ENCODE assay signal across 17 cellular contexts in the genomic region with DNA sequence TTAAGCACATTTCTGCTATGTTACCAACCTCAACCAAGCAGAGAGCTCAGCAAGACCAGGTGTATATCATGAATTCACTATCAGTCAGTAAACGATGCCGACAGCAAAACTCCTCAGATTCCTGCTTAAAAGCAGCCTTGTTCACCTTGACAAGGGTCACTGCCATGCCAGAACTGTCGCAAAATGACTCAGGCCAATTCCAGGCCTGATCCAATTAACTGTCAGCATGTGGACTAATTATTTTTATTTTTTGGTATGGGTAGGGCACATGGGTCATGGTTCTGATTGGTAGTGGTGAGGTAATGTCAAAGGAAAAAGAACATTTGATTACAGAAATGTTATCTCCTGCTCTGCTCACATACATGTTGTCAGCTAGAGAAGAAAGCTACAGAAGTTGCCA.
A peak's percentile ranks its signal among the peaks of the same experiment; 100 is the strongest.
DNase-seq lines count a peak whose midpoint lies in the region; TF ChIP-seq lines count a peak whose summit lies in the region.
"Had no signal": no experiment of that assay in that cellular context is flagged by ENCODE, and none has a peak within 500 bp of the region (broad histone marks: within the 10 kb centered on the region; RNA-seq: fewer than 3 reads in every experiment).

No MANE protein-coding gene starts in this region.

- no peak for DNase-seq in T-helper 2 cell treated with Interferon-gamma antibody and Interleukin-4, amounts not matched to agents 5 μg/mL and 100 μg/mL, for 36 hours (ENCODE audit: low spot score)
- DNase-seq in T-helper 2 cell (no peak), left ventricle myocardium inferior (no peak), right atrium auricular region (ENCODE audit: low spot score) (no peak), nephron progenitor cell (no peak), NCI-H82 treated with DMSO at 0.1 percent for 48 hours (lab: John Stamatoyannopoulos, UW; ENCODE audit: unreplicated experiment) (no peak)
- no peak for DNase-seq in activated naive CD4-positive, alpha-beta T cell treated with anti-CD3 and anti-CD28 coated beads, Interleukin-2, amount 10 ng/mL, durations not matched to agents 7 days and 5 days
- DNase-seq in activated naive CD4-positive, alpha-beta T cell treated with anti-CD3 and anti-CD28 coated beads for 36 hours = no peak
- DNase-seq: CD8-positive, alpha-beta T cell; COR-L47; DMS153; DMS79 treated with DMSO at 0.1 percent for 48 hours; EL; H7 had no signal

- H3K4me3 ChIP-seq in left ventricle myocardium inferior (no peak overlapping the region), right atrium auricular region (no peak overlapping the region)
- H3K4me3 ChIP-seq: GM23338 had no signal

- H3K36me3 ChIP-seq in left ventricle myocardium inferior (peaks cover 94% of the 10 kb centered on the region), right atrium auricular region (peaks cover 82% of the 10 kb centered on the region)

- H3K27ac ChIP-seq in left ventricle myocardium inferior (replicated peaks) (peak overlapping the region; percentile 59), right atrium auricular region (no peak overlapping the region)
- H3K27ac ChIP-seq: 22Rv1 had no signal

- H3K4me1 Mint-ChIP-seq in T-helper 2 cell treated with Interferon-gamma antibody and Interleukin-4, amounts not matched to agents 5 μg/mL and 100 μg/mL, for 36 hours (ENCODE audit: low read depth) = peaks cover 50% of the 10 kb centered on the region
- peaks cover 63% of the 10 kb centered on the region for H3K4me1 Mint-ChIP-seq in activated naive CD4-positive, alpha-beta T cell treated with anti-CD3 and anti-CD28 coated beads, Interleukin-2, amount 10 ng/mL, durations not matched to agents 7 days and 5 days
- peaks cover 24% of the 10 kb centered on the region for H3K4me1 Mint-ChIP-seq in activated naive CD4-positive, alpha-beta T cell treated with anti-CD3 and anti-CD28 coated beads for 36 hours (ENCODE audit: low read depth)
- H3K4me1 Mint-ChIP-seq in nephron progenitor cell = peaks cover 6% of the 10 kb centered on the region

- no peaks in the 10 kb centered on the region for H3K9me3 Mint-ChIP-seq in T-helper 2 cell treated with Interferon-gamma antibody and Interleukin-4, amounts not matched to agents 5 μg/mL and 100 μg/mL, for 36 hours
- no peaks in the 10 kb centered on the region for H3K9me3 Mint-ChIP-seq in activated naive CD4-positive, alpha-beta T cell treated with anti-CD3 and anti-CD28 coated beads, Interleukin-2, amount 10 ng/mL, durations not matched to agents 7 days and 5 days
- H3K9me3 Mint-ChIP-seq in activated naive CD4-positive, alpha-beta T cell treated with anti-CD3 and anti-CD28 coated beads for 36 hours = no peaks in the 10 kb centered on the region
- no peaks in the 10 kb centered on the region for H3K9me3 Mint-ChIP-seq in nephron progenitor cell
- H3K9me3 Mint-ChIP-seq: CD14-positive monocyte; CD8-positive, alpha-beta T cell; GM23338 had no signal

- TF ChIP-seq CTCF in left ventricle myocardium inferior (IDR thresholded peaks at IDR 0.05; ENCODE audit: borderline replicate concordance) (no peak), right atrium auricular region (IDR thresholded peaks at IDR 0.05) (no peak), nephron progenitor cell (IDR thresholded peaks at IDR 0.05) (no peak)

- H3K27me3 ChIP-seq in left ventricle myocardium inferior (ENCODE audit: low read depth) (no peaks in the 10 kb centered on the region), right atrium auricular region (no peaks in the 10 kb centered on the region)

- no peak overlapping the region for H3K27ac Mint-ChIP-seq in T-helper 2 cell treated with Interferon-gamma antibody and Interleukin-4, amounts not matched to agents 5 μg/mL and 100 μg/mL, for 36 hours
- peak overlapping the region; percentile 89 for H3K27ac Mint-ChIP-seq in activated naive CD4-positive, alpha-beta T cell treated with anti-CD3 and anti-CD28 coated beads, Interleukin-2, amount 10 ng/mL, durations not matched to agents 7 days and 5 days
- no peak overlapping the region for H3K27ac Mint-ChIP-seq in activated naive CD4-positive, alpha-beta T cell treated with anti-CD3 and anti-CD28 coated beads for 36 hours
- H3K27ac Mint-ChIP-seq in nephron progenitor cell = peak overlapping the region; percentile 54
- H3K27ac Mint-ChIP-seq: CD14-positive monocyte; CD8-positive, alpha-beta T cell; GM23338 had no signal

- CTCF ChIA-PET in activated naive CD4-positive, alpha-beta T cell treated with anti-CD3 and anti-CD28 coated beads, Interleukin-2, amount 10 ng/mL, durations not matched to agents 7 days and 5 days (lab: Charles Lee) = interaction anchor here (0.6 to 14.9 kb wide), 3 partner anchors 32 to 300 kb away, joined by 3 to 240 read pairs (median 26); no protein-coding TSS in a partner anchor
- CTCF ChIA-PET in activated naive CD4-positive, alpha-beta T cell treated with anti-CD3 and anti-CD28 coated beads for 36 hours (lab: Charles Lee) = interaction anchor here (0.8 to 5.2 kb wide), 4 partner anchors 16 to 282 kb away, joined by 3 to 73 read pairs (median 11); no protein-coding TSS in a partner anchor

- peaks cover 20% of the 10 kb centered on the region for H3K4me1 ChIP-seq in left ventricle myocardium inferior
- no peaks in the 10 kb centered on the region for H3K4me1 ChIP-seq in right atrium auricular region

- no peaks in the 10 kb centered on the region for H3K36me3 Mint-ChIP-seq in T-helper 2 cell treated with Interferon-gamma antibody and Interleukin-4, amounts not matched to agents 5 μg/mL and 100 μg/mL, for 36 hours (ENCODE audit: low read depth)
- H3K36me3 Mint-ChIP-seq in activated naive CD4-positive, alpha-beta T cell treated with anti-CD3 and anti-CD28 coated beads, Interleukin-2, amount 10 ng/mL, durations not matched to agents 7 days and 5 days = no peaks in the 10 kb centered on the region
- no peaks in the 10 kb centered on the region for H3K36me3 Mint-ChIP-seq in activated naive CD4-positive, alpha-beta T cell treated with anti-CD3 and anti-CD28 coated beads for 36 hours (ENCODE audit: low read depth)
- H3K36me3 Mint-ChIP-seq in nephron progenitor cell (ENCODE audit: low read depth) = peaks cover 95% of the 10 kb centered on the region
- H3K36me3 Mint-ChIP-seq: CD8-positive, alpha-beta T cell had no signal

- H3K27me3 Mint-ChIP-seq in T-helper 2 cell treated with Interferon-gamma antibody and Interleukin-4, amounts not matched to agents 5 μg/mL and 100 μg/mL, for 36 hours (ENCODE audit: low read depth) = no peaks in the 10 kb centered on the region
- H3K27me3 Mint-ChIP-seq in activated naive CD4-positive, alpha-beta T cell treated with anti-CD3 and anti-CD28 coated beads, Interleukin-2, amount 10 ng/mL, durations not matched to agents 7 days and 5 days = peaks cover 12% of the 10 kb centered on the region
- H3K27me3 Mint-ChIP-seq in activated naive CD4-positive, alpha-beta T cell treated with anti-CD3 and anti-CD28 coated beads for 36 hours (ENCODE audit: low read depth) = no peaks in the 10 kb centered on the region
- H3K27me3 Mint-ChIP-seq in nephron progenitor cell (ENCODE audit: low read depth, poor library complexity) = no peaks in the 10 kb centered on the region

- peak overlapping the region; percentile 78 for H3K4me3 Mint-ChIP-seq in T-helper 2 cell treated with Interferon-gamma antibody and Interleukin-4, amounts not matched to agents 5 μg/mL and 100 μg/mL, for 36 hours
- H3K4me3 Mint-ChIP-seq in activated naive CD4-positive, alpha-beta T cell treated with anti-CD3 and anti-CD28 coated beads, Interleukin-2, amount 10 ng/mL, durations not matched to agents 7 days and 5 days = peak overlapping the region; percentile 12
- H3K4me3 Mint-ChIP-seq in activated naive CD4-positive, alpha-beta T cell treated with anti-CD3 and anti-CD28 coated beads for 36 hours = no peak overlapping the region
- no peak overlapping the region for H3K4me3 Mint-ChIP-seq in nephron progenitor cell
- H3K4me3 Mint-ChIP-seq: CD14-positive monocyte; CD8-positive, alpha-beta T cell; GM23338 had no signal

- H3K9me3 ChIP-seq in left ventricle myocardium inferior (replicated peaks) (no peaks in the 10 kb centered on the region), right atrium auricular region (no peaks in the 10 kb centered on the region)

- intact Hi-C loops in activated naive CD4-positive, alpha-beta T cell treated with anti-CD3 and anti-CD28 coated beads for 36 hours (cut with micrococcal nuclease) = no loop called here
- intact Hi-C loops in left ventricle myocardium inferior (cut with micrococcal nuclease) = no loop called here

Comparison
In these comparisons a context has a peak if more than half of its experiments do, and no peak if none do; other contexts are left out.
1. H3K27ac Mint-ChIP-seq: peak in activated naive CD4-positive, alpha-beta T cell treated with anti-CD3 and anti-CD28 coated beads, Interleukin-2, amount 10 ng/mL, durations not matched to agents 7 days and 5 days (single experiment) and nephron progenitor cell (single experiment); none in T-helper 2 cell treated with Interferon-gamma antibody and Interleukin-4, amounts not matched to agents 5 μg/mL and 100 μg/mL, for 36 hours (single experiment) and activated naive CD4-positive, alpha-beta T cell treated with anti-CD3 and anti-CD28 coated beads for 36 hours (single experiment).
2. H3K4me3 Mint-ChIP-seq: peak in T-helper 2 cell treated with Interferon-gamma antibody and Interleukin-4, amounts not matched to agents 5 μg/mL and 100 μg/mL, for 36 hours (single experiment) and activated naive CD4-positive, alpha-beta T cell treated with anti-CD3 and anti-CD28 coated beads, Interleukin-2, amount 10 ng/mL, durations not matched to agents 7 days and 5 days (single experiment); none in activated naive CD4-positive, alpha-beta T cell treated with anti-CD3 and anti-CD28 coated beads for 36 hours (single experiment) and nephron progenitor cell (single experiment).